In the genomic region with DNA sequence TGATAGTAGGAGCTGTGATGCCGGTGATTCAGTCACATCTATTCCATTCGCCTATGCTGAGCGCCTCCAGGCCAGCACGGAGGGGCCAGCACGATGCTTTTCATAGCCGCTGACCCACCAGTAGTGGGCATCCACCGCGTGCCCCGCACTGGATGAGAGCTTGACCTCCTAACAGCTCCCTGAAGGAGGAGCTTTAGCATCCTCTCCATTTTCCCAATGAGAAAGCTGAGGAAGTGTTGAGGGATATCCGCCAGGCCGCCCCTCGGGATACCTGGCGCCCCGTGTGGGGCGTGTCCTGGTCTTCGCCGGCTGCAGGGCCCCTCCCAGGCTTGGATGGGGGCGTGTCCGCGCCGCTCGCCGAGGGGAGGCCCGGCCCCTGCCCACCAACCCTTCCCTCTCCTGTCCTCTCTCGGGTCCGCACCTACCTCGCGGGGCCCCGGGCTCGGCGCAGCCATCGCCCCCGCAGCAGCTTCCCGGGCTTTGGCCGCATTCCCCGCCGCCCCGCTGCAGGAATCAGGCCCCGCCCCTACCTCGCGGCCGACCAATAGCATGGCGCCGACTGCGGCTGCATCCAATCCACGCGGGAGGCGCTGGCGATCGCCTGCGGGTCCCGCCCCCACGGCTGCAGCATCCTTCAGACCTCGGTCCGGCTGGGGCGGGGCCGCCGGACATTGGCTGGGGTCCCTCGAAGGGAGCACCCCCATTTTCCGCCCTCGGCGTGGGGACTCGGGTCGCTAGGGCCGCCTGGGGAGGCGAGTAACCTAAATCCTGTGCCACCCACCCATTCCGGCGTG, we compare ENCODE assay signal across 8 cellular contexts. TPM values are rescaled to one million over a fixed set of nuclear protein-coding genes. Genes with fewer than 3 reads are reported as not detected.
DNase-seq lines count a peak whose midpoint lies in the region; ATAC-seq and TF ChIP-seq lines count a peak whose summit lies in the region.

A gene with protein sequence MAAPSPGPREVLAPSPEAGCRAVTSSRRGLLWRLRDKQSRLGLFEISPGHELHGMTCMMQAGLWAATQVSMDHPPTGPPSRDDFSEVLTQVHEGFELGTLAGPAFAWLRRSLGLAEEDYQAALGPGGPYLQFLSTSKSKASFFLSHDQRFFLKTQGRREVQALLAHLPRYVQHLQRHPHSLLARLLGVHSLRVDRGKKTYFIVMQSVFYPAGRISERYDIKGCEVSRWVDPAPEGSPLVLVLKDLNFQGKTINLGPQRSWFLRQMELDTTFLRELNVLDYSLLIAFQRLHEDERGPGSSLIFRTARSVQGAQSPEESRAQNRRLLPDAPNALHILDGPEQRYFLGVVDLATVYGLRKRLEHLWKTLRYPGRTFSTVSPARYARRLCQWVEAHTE (minus strand): TSS at position 480 of the 794 bp plus-strand sequence. CDS start 25 bp downstream, at position 455.

- no peak within 1 kb of the TSS for H2AFZ ChIP-seq in ACC112 (ENCODE audit: low read length, unreplicated experiment)

- H3K79me2 ChIP-seq in ACC112 (ENCODE audit: control insufficient read depth, insufficient read depth, low read length, unreplicated experiment) = peaks cover 15% of the 10 kb centered on the region

- H3K27ac ChIP-seq in ACC112 (ENCODE audit: low read depth, low read length) (peak within 1 kb of the TSS; percentile 95), coronary artery (no peak within 1 kb of the TSS)

- H3K36me3 ChIP-seq in ACC112 (ENCODE audit: insufficient read depth, low read length) = no peaks in the 10 kb centered on the region

- no peak for TF ChIP-seq POLR2A in GM18505 (IDR thresholded peaks at IDR 0.05; ENCODE audit: borderline replicate concordance, extremely low read depth, insufficient read depth, insufficient read length)

- H3K4me3 ChIP-seq in ACC112 (ENCODE audit: low read depth, low read length) (peak within 1 kb of the TSS; percentile 78), coronary artery (peak within 1 kb of the TSS; percentile 74)

- no peak for TF ChIP-seq CTCF in coronary artery (IDR thresholded peaks at IDR 0.05)

- peak; percentile 91 for DNase-seq in NCI-H2227 (lab: John Stamatoyannopoulos, UW; ENCODE audit: unreplicated experiment)
- peak; percentile 64 to 69 for DNase-seq in activated CD4-positive, alpha-beta T cell treated with anti-CD3 and anti-CD28 coated beads for 4 hours
- DNase-seq in coronary artery (ENCODE audit: low spot score) = no peak
- peak; percentile 72 to 82 for DNase-seq in left colon
- DNase-seq in stimulated activated CD4-positive, alpha-beta T cell treated with anti-CD3 and anti-CD28 coated beads, Interleukin-1b, Interleukin-23, amount 100 ng/mL, for 4 hours (ENCODE audit: low read depth in 2 of 2) = peak; percentile 45 to 65

- ATAC-seq in GM18505 (IDR thresholded peaks at IDR 0.05; ENCODE audit: unreplicated experiment) = peak; percentile 65
- peak; percentile 66 for ATAC-seq in HG02938 (IDR thresholded peaks at IDR 0.05; ENCODE audit: unreplicated experiment)
- ATAC-seq in left colon = peak; percentile 63

- H3K4me1 ChIP-seq in ACC112 (ENCODE audit: control insufficient read depth, insufficient read depth, low read length, unreplicated experiment) = peaks cover 27% of the 10 kb centered on the region

- H3K27me3 ChIP-seq in ACC112 (ENCODE audit: insufficient read depth, low read length) = no peaks in the 10 kb centered on the region

- intact Hi-C loops in left colon (cut with DNase I, micrococcal nuclease) = no loop called here

RNA-seq across cellular contexts. Expression of the gene that starts here (rescaled TPM):
- 1 to 10 TPM; 1.3 to 1.9 TPM for total RNA-seq in left colon
